ENCODE assay signal across 11 cellular contexts in the genomic region with DNA sequence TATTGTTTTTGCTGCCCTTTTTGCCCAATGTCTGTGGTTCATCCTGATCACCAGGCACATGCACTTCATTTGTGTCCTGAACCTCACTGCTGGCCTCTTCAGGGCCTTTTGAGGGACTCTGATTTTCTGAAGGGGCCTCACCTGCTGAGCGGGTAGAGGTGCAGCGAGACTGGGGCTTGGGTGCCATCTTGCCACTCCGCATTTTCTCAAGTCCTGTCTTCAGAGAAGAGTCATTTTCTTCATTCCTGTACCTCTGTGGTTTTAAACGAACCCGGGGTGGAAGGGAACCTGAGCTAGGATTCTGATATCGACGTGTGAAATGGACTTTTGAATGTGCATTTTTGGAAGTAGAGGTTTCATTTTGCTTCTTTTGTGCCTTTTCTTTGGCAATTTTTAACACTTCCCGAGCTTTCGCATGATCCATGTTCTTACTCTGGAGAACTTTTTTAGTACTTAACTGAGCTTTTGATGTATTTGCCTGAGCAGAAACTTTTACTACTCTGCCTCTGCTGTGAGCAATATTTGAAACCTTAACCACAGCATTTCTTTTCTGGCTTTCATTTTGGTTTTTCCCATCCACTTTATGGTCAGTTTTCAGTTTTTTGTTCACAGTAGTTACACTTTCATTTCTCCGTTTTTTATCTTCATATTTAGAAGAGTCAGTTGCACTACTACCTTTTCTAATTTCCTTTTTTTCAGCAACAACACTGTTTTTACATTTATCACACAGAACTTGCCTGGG. TPM values are rescaled to one million over a fixed set of nuclear protein-coding genes. Genes with fewer than 3 reads are reported as not detected.
DNase-seq lines count a peak whose midpoint lies in the region; ATAC-seq and TF ChIP-seq lines count a peak whose summit lies in the region.
"Had no signal": no experiment of that assay in that cellular context is flagged by ENCODE, and none has a peak within 500 bp of the region (broad histone marks: within the 10 kb centered on the region; RNA-seq: fewer than 3 reads in every experiment).

No MANE protein-coding gene starts in this region.

- no peak for DNase-seq in activated CD8-positive, alpha-beta T cell treated with anti-CD3 and anti-CD28 coated beads, Interleukin-2, amount 10 ng/mL, durations not matched to agents 7 days and 5 days
- no peak for DNase-seq in activated CD8-positive, alpha-beta T cell treated with anti-CD3 and anti-CD28 coated beads for 36 hours
- DNase-seq in nephron progenitor cell (no peak), NCI-H1105 treated with DMSO at 0.1 percent for 48 hours (lab: John Stamatoyannopoulos, UW) (no peak), AG20443 (ENCODE audit: low spot score) (no peak), DMS114 treated with DMSO at 0.1 percent for 48 hours (lab: John Stamatoyannopoulos, UW; ENCODE audit: unreplicated experiment) (no peak)
- DNase-seq: activated CD4-positive, alpha-beta T cell treated with anti-CD3 and anti-CD28 coated beads, Interleukin-2, amount 50 U/mL, for 48 hours; NCI-H1930 had no signal

- peak overlapping the region; percentile 78 for H3K27ac Mint-ChIP-seq in activated CD8-positive, alpha-beta T cell treated with anti-CD3 and anti-CD28 coated beads, Interleukin-2, amount 10 ng/mL, durations not matched to agents 7 days and 5 days
- no peak overlapping the region for H3K27ac Mint-ChIP-seq in activated CD8-positive, alpha-beta T cell treated with anti-CD3 and anti-CD28 coated beads for 36 hours
- H3K27ac Mint-ChIP-seq in nephron progenitor cell, result peak overlapping the region; percentile 93

- no peaks in the 10 kb centered on the region for H3K27me3 Mint-ChIP-seq in activated CD8-positive, alpha-beta T cell treated with anti-CD3 and anti-CD28 coated beads, Interleukin-2, amount 10 ng/mL, durations not matched to agents 7 days and 5 days (ENCODE audit: low read depth)
- no peaks in the 10 kb centered on the region for H3K27me3 Mint-ChIP-seq in activated CD8-positive, alpha-beta T cell treated with anti-CD3 and anti-CD28 coated beads for 36 hours
- H3K27me3 Mint-ChIP-seq in nephron progenitor cell (ENCODE audit: low read depth, poor library complexity), result no peaks in the 10 kb centered on the region
- H3K27me3 Mint-ChIP-seq: brain had no signal

- CTCF ChIA-PET in activated CD8-positive, alpha-beta T cell treated with anti-CD3 and anti-CD28 coated beads, Interleukin-2, amount 10 ng/mL, durations not matched to agents 7 days and 5 days (lab: Charles Lee), result interaction anchor here (1.5 to 2.8 kb wide), 3 partner anchors 12 to 71 kb away, joined by 4 to 14 read pairs (median 5); no protein-coding TSS in a partner anchor
- CTCF ChIA-PET in activated CD8-positive, alpha-beta T cell treated with anti-CD3 and anti-CD28 coated beads for 36 hours (lab: Charles Lee), result interaction anchor here (2.2 kb wide), 1 partner anchor 71 kb away, joined by 6 read pairs; no protein-coding TSS in a partner anchor

- intact Hi-C loops in activated CD8-positive, alpha-beta T cell treated with anti-CD3 and anti-CD28 coated beads for 36 hours (cut with micrococcal nuclease), result no loop called here

- H3K4me3 Mint-ChIP-seq in activated CD8-positive, alpha-beta T cell treated with anti-CD3 and anti-CD28 coated beads, Interleukin-2, amount 10 ng/mL, durations not matched to agents 7 days and 5 days, result peak overlapping the region; percentile 7
- no peak overlapping the region for H3K4me3 Mint-ChIP-seq in activated CD8-positive, alpha-beta T cell treated with anti-CD3 and anti-CD28 coated beads for 36 hours
- H3K4me3 Mint-ChIP-seq in nephron progenitor cell, result peak overlapping the region; percentile 18

- no peak for TF ChIP-seq CTCF in activated CD8-positive, alpha-beta T cell treated with anti-CD3 and anti-CD28 coated beads for 36 hours (IDR thresholded peaks at IDR 0.05)
- TF ChIP-seq CTCF in nephron progenitor cell (IDR thresholded peaks at IDR 0.05), result no peak

- H3K36me3 Mint-ChIP-seq in activated CD8-positive, alpha-beta T cell treated with anti-CD3 and anti-CD28 coated beads, Interleukin-2, amount 10 ng/mL, durations not matched to agents 7 days and 5 days (ENCODE audit: low read depth), result peaks cover 39% of the 10 kb centered on the region
- H3K36me3 Mint-ChIP-seq in activated CD8-positive, alpha-beta T cell treated with anti-CD3 and anti-CD28 coated beads for 36 hours (ENCODE audit: low read depth), result peaks cover 27% of the 10 kb centered on the region
- peaks cover 46% of the 10 kb centered on the region for H3K36me3 Mint-ChIP-seq in nephron progenitor cell (ENCODE audit: low read depth)

- POLR2A ChIA-PET in activated CD8-positive, alpha-beta T cell treated with anti-CD3 and anti-CD28 coated beads, Interleukin-2, amount 10 ng/mL, durations not matched to agents 7 days and 5 days (lab: Charles Lee), result interaction anchor here (0.7 kb wide), 1 partner anchor 347 kb away, joined by 3 read pairs; no protein-coding TSS in a partner anchor
- POLR2A ChIA-PET in activated CD8-positive, alpha-beta T cell treated with anti-CD3 and anti-CD28 coated beads for 36 hours (lab: Charles Lee), result interaction anchor here (0.6 kb wide), 1 partner anchor 20 kb away, joined by 3 read pairs; no protein-coding TSS in a partner anchor

- peaks cover 30% of the 10 kb centered on the region for H3K4me1 Mint-ChIP-seq in activated CD8-positive, alpha-beta T cell treated with anti-CD3 and anti-CD28 coated beads, Interleukin-2, amount 10 ng/mL, durations not matched to agents 7 days and 5 days (ENCODE audit: low read depth)
- peaks cover 12% of the 10 kb centered on the region for H3K4me1 Mint-ChIP-seq in activated CD8-positive, alpha-beta T cell treated with anti-CD3 and anti-CD28 coated beads for 36 hours (ENCODE audit: low read depth)
- H3K4me1 Mint-ChIP-seq in nephron progenitor cell, result peaks cover 24% of the 10 kb centered on the region

- no peak for ATAC-seq in activated CD8-positive, alpha-beta T cell treated with anti-CD3 and anti-CD28 coated beads, Interleukin-2, amount 10 ng/mL, durations not matched to agents 7 days and 5 days
- ATAC-seq in activated CD8-positive, alpha-beta T cell treated with anti-CD3 and anti-CD28 coated beads for 36 hours, result no peak
- ATAC-seq in GM21515 (IDR thresholded peaks at IDR 0.05; ENCODE audit: unreplicated experiment) (peak; percentile 76), HG03354 (IDR thresholded peaks at IDR 0.05; ENCODE audit: poor library complexity, severe bottlenecking, unreplicated experiment) (peak; percentile 59)

- no peaks in the 10 kb centered on the region for H3K9me3 Mint-ChIP-seq in activated CD8-positive, alpha-beta T cell treated with anti-CD3 and anti-CD28 coated beads, Interleukin-2, amount 10 ng/mL, durations not matched to agents 7 days and 5 days (ENCODE audit: insufficient read depth)
- no peaks in the 10 kb centered on the region for H3K9me3 Mint-ChIP-seq in activated CD8-positive, alpha-beta T cell treated with anti-CD3 and anti-CD28 coated beads for 36 hours
- no peaks in the 10 kb centered on the region for H3K9me3 Mint-ChIP-seq in nephron progenitor cell
- H3K9me3 Mint-ChIP-seq: brain had no signal

RNA-seq across cellular contexts. Expression of a gene that starts 26.1 kb away (rescaled TPM):
- 10 to 100 TPM; 19.5 to 24.9 TPM for total RNA-seq in activated CD8-positive, alpha-beta T cell treated with anti-CD3 and anti-CD28 coated beads, Interleukin-2, amount 10 ng/mL, durations not matched to agents 7 days and 5 days
- total RNA-seq in activated CD8-positive, alpha-beta T cell treated with anti-CD3 and anti-CD28 coated beads for 36 hours, result 10 to 100 TPM; 16.0 to 17.5 TPM

Comparison
In these comparisons a context has a peak if more than half of its experiments do, and no peak if none do; other contexts are left out.
1. ATAC-seq: peak in GM21515 (single experiment) and HG03354 (single experiment); none in activated CD8-positive, alpha-beta T cell treated with anti-CD3 and anti-CD28 coated beads, Interleukin-2, amount 10 ng/mL, durations not matched to agents 7 days and 5 days (single experiment) and activated CD8-positive, alpha-beta T cell treated with anti-CD3 and anti-CD28 coated beads for 36 hours (single experiment).